Comparison of ENCODE assay signal across 9 cellular contexts in the genomic region with DNA sequence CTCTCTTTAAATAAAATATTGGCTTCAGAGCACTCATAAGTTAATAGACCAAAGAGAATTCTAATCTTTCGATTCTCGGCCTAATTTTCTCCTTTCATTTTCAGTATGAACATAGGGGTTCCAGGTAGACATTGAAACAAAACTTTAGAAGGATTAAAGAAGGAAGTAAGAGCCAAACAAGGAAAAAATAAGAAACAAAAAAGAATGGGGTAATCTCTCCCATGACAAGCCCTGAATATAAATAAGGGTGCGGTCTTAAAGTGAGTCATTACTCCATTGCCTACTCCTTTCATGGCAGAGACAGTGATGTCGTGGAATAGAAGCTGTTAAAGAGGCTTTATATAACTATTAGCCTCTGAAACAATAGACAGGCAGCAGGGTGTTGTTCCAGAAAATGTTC.
DNase-seq lines count a peak whose midpoint lies in the region; ATAC-seq, FAIRE-seq and TF ChIP-seq lines count a peak whose summit lies in the region.
"Had no signal": no experiment of that assay in that cellular context is flagged by ENCODE, and none has a peak within 500 bp of the region (broad histone marks: within the 10 kb centered on the region; RNA-seq: fewer than 3 reads in every experiment).

No MANE protein-coding gene starts in this region.

- ATAC-seq in heart left ventricle (peak in 3 of 4 donors; percentile 54 to 69 (median 61)), Right ventricle myocardium superior (ENCODE audit: poor library complexity) (no peak), HG03097 (IDR thresholded peaks at IDR 0.05; ENCODE audit: low FRiP score, unreplicated experiment) (peak; percentile 88)

- H4K20me1 ChIP-seq in Karpas-422 (ENCODE audit: insufficient read depth, low read depth, low read length) = no peaks in the 10 kb centered on the region

- H3K27ac ChIP-seq in heart left ventricle (no peak overlapping the region), Karpas-422 (ENCODE audit: low read length) (no peak overlapping the region)

- WGBS in heart left ventricle, 4 donors = 71 to 86% (median 75%) methylated on average over 4 of the region's 4 CpGs

- H3K36me3 ChIP-seq in heart left ventricle (no peaks in the 10 kb centered on the region), Karpas-422 (ENCODE audit: insufficient read depth, low read length) (no peaks in the 10 kb centered on the region)

- no peak for TF ChIP-seq POLR2A in heart left ventricle (IDR thresholded peaks at IDR 0.05)

- no peaks in the 10 kb centered on the region for H3K9me2 ChIP-seq in Karpas-422 (replicated peaks; ENCODE audit: insufficient read depth, low read length)

- H3K27me3 ChIP-seq in heart left ventricle = no peaks in the 10 kb centered on the region
- no peaks in the 10 kb centered on the region for H3K27me3 ChIP-seq in Karpas-422 (ENCODE audit: low read length)

- no peaks in the 10 kb centered on the region for H3K79me2 ChIP-seq in Karpas-422 (ENCODE audit: low read length)

- H3K9me3 ChIP-seq in heart left ventricle = peaks cover 0 to 4% (median 0%) of the 10 kb centered on the region in 12 donors
- H3K9me3 ChIP-seq in Karpas-422 (ENCODE audit: low read length) = no peaks in the 10 kb centered on the region

- no peak overlapping the region for H2AFZ ChIP-seq in Karpas-422 (ENCODE audit: low read length)

- no peak overlapping the region for H3K4me2 ChIP-seq in Karpas-422 (ENCODE audit: low read depth, low read length, poor library complexity, severe bottlenecking)

- no peak for FAIRE-seq in urothelium cell line (lab: Jason Lieb, UNC)

- intact Hi-C loops in heart left ventricle (cut with DNase I) (no loop called here), Right ventricle myocardium superior (cut with DNase I) (no loop called here)

- H3K9ac ChIP-seq in Karpas-422 (ENCODE audit: low read length) = no peak overlapping the region

- peaks cover 0 to 32% (median 13%) of the 10 kb centered on the region in 12 donors for H3K4me1 ChIP-seq in heart left ventricle
- H3K4me1 ChIP-seq in Karpas-422 (ENCODE audit: low read length) = no peaks in the 10 kb centered on the region

- H3K4me3 ChIP-seq in heart left ventricle (no peak overlapping the region), astrocyte of the spinal cord (ENCODE audit: low read depth, low read length) (no peak overlapping the region), Karpas-422 (ENCODE audit: low read length) (no peak overlapping the region)

- DNase-seq in heart left ventricle (no peak), Right ventricle myocardium superior (no peak), astrocyte of the spinal cord (ENCODE audit: low read depth, low spot score) (peak; percentile 59), urothelium cell line (ENCODE audit: low spot score) (peak; percentile 37), T-helper 2 cell (no peak), Karpas-422 (no peak)
- DNase-seq in activated CD8-positive, alpha-beta memory T cell treated with anti-CD3 and anti-CD28 coated beads, Interleukin-2, amount 50 U/mL, for 48 hours = no peak
- DNase-seq: activated B cell treated with CpG ODN at 0.5 μM for 24 hours had no signal

- in situ Hi-C loops in astrocyte of the spinal cord (cut with HindIII; ENCODE audit: low sequenced_read_pairs) = no loop called here

- no peak for TF ChIP-seq CTCF in heart left ventricle (IDR thresholded peaks at IDR 0.05)
- no peak for TF ChIP-seq CTCF in astrocyte of the spinal cord (IDR thresholded peaks at IDR 0.05; ENCODE audit: low read depth, low read length)

Comparison
In these comparisons a context has a peak if more than half of its experiments do, and no peak if none do; other contexts are left out.
1. DNase-seq: peak in astrocyte of the spinal cord (single experiment) and urothelium cell line (single experiment); none in heart left ventricle (0 of 5), Right ventricle myocardium superior (single experiment), T-helper 2 cell (0 of 5), activated CD8-positive, alpha-beta memory T cell treated with anti-CD3 and anti-CD28 coated beads, Interleukin-2, amount 50 U/mL, for 48 hours (single experiment) and Karpas-422 (single experiment).